In the genomic region with DNA sequence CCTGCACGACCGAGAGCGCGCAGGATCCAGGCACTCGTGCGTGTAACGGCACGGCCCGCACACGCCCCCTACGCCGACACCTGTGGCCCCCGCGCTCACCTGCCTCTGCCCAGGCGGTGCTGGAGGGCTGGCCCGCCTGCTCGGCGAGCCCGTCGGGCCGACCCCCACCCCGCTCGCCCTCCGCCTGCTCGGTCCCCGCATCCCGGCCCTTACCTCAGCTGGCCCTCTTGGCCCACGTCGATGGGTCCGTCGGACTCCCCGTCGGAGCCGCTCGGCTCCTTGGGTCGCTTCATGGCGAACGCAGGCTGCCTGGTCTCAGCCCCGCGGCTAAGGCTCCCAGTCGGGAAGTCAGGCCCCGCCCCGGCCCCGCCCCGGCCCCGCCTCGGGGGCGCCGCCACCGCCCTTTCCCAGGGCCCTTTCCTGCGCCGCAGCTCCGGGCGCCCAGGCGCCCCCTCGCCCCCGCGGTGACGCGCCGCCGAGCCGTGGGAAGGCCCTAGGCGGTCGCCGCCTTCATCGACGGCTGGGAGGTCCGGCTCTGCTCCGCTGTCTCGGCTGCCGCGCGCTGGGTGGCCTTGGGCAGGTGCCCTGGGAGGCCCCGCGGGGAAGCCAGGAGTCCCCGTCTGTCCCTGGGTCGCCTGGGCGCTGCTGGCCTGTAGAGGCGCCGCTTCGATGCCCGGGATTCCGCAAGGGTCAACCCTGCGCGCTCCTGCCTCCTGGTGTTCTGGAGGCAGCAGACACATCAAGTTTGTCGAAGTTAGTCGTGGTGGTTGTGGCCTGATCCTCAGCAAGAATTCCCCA, we compare ENCODE assay signal across 2 cellular contexts.
TF ChIP-seq lines count a peak whose summit lies in the region.

TSS of gene HEYL (minus strand) at position 311 of the 798 bp plus-strand sequence. CDS start at position 293, 18 bp downstream.

TF ChIP-seq in A549, 52 proteins besides CTCF, POLR2A, EP300 and RAD21:
- peak; percentile 39; the same call in 2 of the 3 replicates for TF ChIP-seq SMC3 (IDR thresholded peaks at IDR 0.05)
- no peak for TF ChIP-seq ZC3H11A (IDR thresholded peaks at IDR 0.05)
- peak in 1 of 2 experiments; percentile 76; a peak in 4 of 5 replicates for TF ChIP-seq JUN (IDR thresholded peaks at IDR 0.05)
- TF ChIP-seq CBX8 (IDR thresholded peaks at IDR 0.05): no peak
- TF ChIP-seq, protein P1, sequence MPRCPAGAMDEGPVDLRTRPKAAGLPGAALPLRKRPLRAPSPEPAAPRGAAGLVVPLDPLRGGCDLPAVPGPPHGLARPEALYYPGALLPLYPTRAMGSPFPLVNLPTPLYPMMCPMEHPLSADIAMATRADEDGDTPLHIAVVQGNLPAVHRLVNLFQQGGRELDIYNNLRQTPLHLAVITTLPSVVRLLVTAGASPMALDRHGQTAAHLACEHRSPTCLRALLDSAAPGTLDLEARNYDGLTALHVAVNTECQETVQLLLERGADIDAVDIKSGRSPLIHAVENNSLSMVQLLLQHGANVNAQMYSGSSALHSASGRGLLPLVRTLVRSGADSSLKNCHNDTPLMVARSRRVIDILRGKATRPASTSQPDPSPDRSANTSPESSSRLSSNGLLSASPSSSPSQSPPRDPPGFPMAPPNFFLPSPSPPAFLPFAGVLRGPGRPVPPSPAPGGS (IDR thresholded peaks at IDR 0.05): peak; percentile 83; the same call in 2 of the 3 replicates
- TF ChIP-seq PHF8 (IDR thresholded peaks at IDR 0.05; ENCODE audit: borderline replicate concordance, low read depth): peak; percentile 70; the same call in 1 of the 2 replicates
- TF ChIP-seq HEYL (CRISPR knock-in tag; IDR thresholded peaks at IDR 0.05): no peak
- peak; percentile 71 for TF ChIP-seq MAX (IDR thresholded peaks at IDR 0.05)

TF ChIP-seq in HCT116, 20 proteins besides CTCF, POLR2A, EP300 and RAD21:
- no peak; the same call in none of the 2 replicates for TF ChIP-seq CBX3 (IDR thresholded peaks at IDR 0.05; ENCODE audit: low read depth)
- peak; percentile 59 for TF ChIP-seq SIN3A (IDR thresholded peaks at IDR 0.05; ENCODE audit: low read depth)
- TF ChIP-seq SRF (IDR thresholded peaks at IDR 0.05; ENCODE audit: low read depth): no peak
- TF ChIP-seq POLR2AphosphoS5 (IDR thresholded peaks at IDR 0.05; ENCODE audit: low read depth, low read length): peak; percentile 87
- TF ChIP-seq CEBPB (IDR thresholded peaks at IDR 0.05; ENCODE audit: low read depth): no peak
- peak; percentile 73 for TF ChIP-seq ZFX (IDR thresholded peaks at IDR 0.05)
- peak; percentile 10 for TF ChIP-seq YY1 (IDR thresholded peaks at IDR 0.05; ENCODE audit: extremely low read depth, insufficient replicate concordance, low read depth, low read length)
- TF ChIP-seq SP1 (IDR thresholded peaks at IDR 0.05; ENCODE audit: low read depth): peak; percentile 40; the same call in 1 of the 2 replicates
- TF ChIP-seq TCF7L2 (IDR thresholded peaks at IDR 0.05; ENCODE audit: borderline replicate concordance, extremely low read depth, insufficient read depth, insufficient read length): peak; percentile 4
- peak; percentile 64 for TF ChIP-seq MAX (IDR thresholded peaks at IDR 0.05)
- TF ChIP-seq EGR1 (IDR thresholded peaks at IDR 0.05; ENCODE audit: low read depth): peak; percentile 88
